21 cellular contexts compared by ENCODE assay signal in genomic region chr1:160733933-160734332, GRCh38. TPM values are rescaled to one million over a fixed set of nuclear protein-coding genes. Genes with fewer than 3 reads are reported as not detected.
DNase-seq lines count a peak whose midpoint lies in the region; ATAC-seq and TF ChIP-seq lines count a peak whose summit lies in the region.
"Had no signal": no experiment of that assay in that cellular context is flagged by ENCODE, and none has a peak within 500 bp of the region (broad histone marks: within the 10 kb centered on the region; RNA-seq: fewer than 3 reads in every experiment).

No MANE protein-coding gene starts in this region.

- no peak for TF ChIP-seq CTCF in activated B cell treated with CpG ODN at 0.5 μM for 24 hours (IDR thresholded peaks at IDR 0.05)

- H3K4me1 Mint-ChIP-seq in CD8-positive, alpha-beta memory T cell: peaks cover 47 to 52% (median 51%) of the 10 kb centered on the region in 3 donors
- H3K4me1 Mint-ChIP-seq in activated B cell treated with CpG ODN at 0.5 μM for 24 hours (peaks cover 50% of the 10 kb centered on the region), memory B cell (peaks cover 30% of the 10 kb centered on the region)
- H3K4me1 Mint-ChIP-seq: brain had no signal

- peaks cover 13 to 33% (median 26%) of the 10 kb centered on the region in 5 donors for H3K9me3 Mint-ChIP-seq in CD8-positive, alpha-beta memory T cell
- H3K9me3 Mint-ChIP-seq in activated B cell treated with CpG ODN at 0.5 μM for 24 hours (peaks cover 15% of the 10 kb centered on the region), memory B cell (peaks cover 7% of the 10 kb centered on the region)

- no peaks in the 10 kb centered on the region for H3K9me3 ChIP-seq in CD8-positive, alpha-beta memory T cell (ENCODE audit: low read length)
- H3K9me3 ChIP-seq: A549, right atrium auricular region had no signal

- peaks cover 21% of the 10 kb centered on the region for H3K4me1 ChIP-seq in CD8-positive, alpha-beta memory T cell (ENCODE audit: insufficient read depth, low read length)
- H3K4me1 ChIP-seq: right atrium auricular region had no signal

- no peak overlapping the region for H3K27ac ChIP-seq in CD8-positive, alpha-beta memory T cell (ENCODE audit: low read depth, low read length)
- H3K27ac ChIP-seq: A549, left lung, right atrium auricular region had no signal

- no peaks in the 10 kb centered on the region for H3K27me3 ChIP-seq in CD8-positive, alpha-beta memory T cell (ENCODE audit: insufficient read depth, low read length, poor library complexity, severe bottlenecking)
- H3K27me3 ChIP-seq: left lung, right atrium auricular region had no signal

- POLR2A ChIA-PET in CD8-positive, alpha-beta memory T cell (lab: Charles Lee): interaction anchor here (0.7 kb wide), 1 partner anchor 22 kb away, joined by 3 read pairs; no protein-coding TSS in a partner anchor
- POLR2A ChIA-PET in activated B cell treated with CpG ODN at 0.5 μM for 24 hours (lab: Charles Lee): interaction anchor here (1.0 to 1.6 kb wide), 6 partner anchors 10 to 66 kb away, joined by 3 to 8 read pairs (median 3); no protein-coding TSS in a partner anchor

- intact Hi-C loops in activated B cell treated with CpG ODN at 0.5 μM for 24 hours (cut with micrococcal nuclease): no loop called here

- CTCF ChIA-PET in CD8-positive, alpha-beta memory T cell (lab: Charles Lee): interaction anchor here (1.1 to 2.3 kb wide), 2 partner anchors 11 to 34 kb away, joined by 4 to 16 read pairs; no protein-coding TSS in a partner anchor
- CTCF ChIA-PET in activated B cell treated with CpG ODN at 0.5 μM for 24 hours (lab: Charles Lee): interaction anchor here (1.1 to 3.9 kb wide), 5 partner anchors 9 to 220 kb away, joined by 3 to 18 read pairs (median 6); partner anchors contain the start of gene ITLN2

- peak overlapping the region; percentile 48 to 91 (median 73) for H3K27ac Mint-ChIP-seq in CD8-positive, alpha-beta memory T cell
- H3K27ac Mint-ChIP-seq in activated B cell treated with CpG ODN at 0.5 μM for 24 hours (peak overlapping the region; percentile 88), memory B cell (peak overlapping the region; percentile 90)
- H3K27ac Mint-ChIP-seq: brain had no signal

- peaks cover 0 to 34% (median 13%) of the 10 kb centered on the region in 3 donors for H3K36me3 Mint-ChIP-seq in CD8-positive, alpha-beta memory T cell
- H3K36me3 Mint-ChIP-seq in activated B cell treated with CpG ODN at 0.5 μM for 24 hours (ENCODE audit: low read depth) (peaks cover 14% of the 10 kb centered on the region), memory B cell (peaks cover 9% of the 10 kb centered on the region)
- H3K36me3 Mint-ChIP-seq: brain had no signal

- ATAC-seq in activated CD4-positive, CD25-positive, alpha-beta regulatory T cell treated with anti-CD3 and anti-CD28 coated beads, Interleukin-2, amount 50 U/mL, for 24 hours: peak; percentile 53 to 58
- ATAC-seq in activated B cell treated with CpG ODN at 0.5 μM for 24 hours (ENCODE audit: low read depth) (peak; percentile 71), memory B cell (ENCODE audit: low read depth) (peak; percentile 77), HG03378 (IDR thresholded peaks at IDR 0.05; ENCODE audit: unreplicated experiment) (no peak), GM18502 (IDR thresholded peaks at IDR 0.05; ENCODE audit: poor library complexity, unreplicated experiment) (no peak)
- ATAC-seq: A549, HCT116, left lung had no signal

- H3K4me3 ChIP-seq in CD8-positive, alpha-beta memory T cell (ENCODE audit: low read length): peak overlapping the region; percentile 41
- H3K4me3 ChIP-seq: A549, left lung, right atrium auricular region had no signal

- DNase-seq in activated CD4-positive, CD25-positive, alpha-beta regulatory T cell treated with anti-CD3 and anti-CD28 coated beads, Interleukin-2, amount 50 U/mL, for 72 hours: no peak
- peak in 1 of 5 donors; percentile 19 for DNase-seq in CD8-positive, alpha-beta memory T cell
- no peak for DNase-seq in activated B cell treated with CpG ODN at 0.5 μM for 24 hours
- no peak for DNase-seq in memory B cell (ENCODE audit: low spot score in 2 of 2)
- no peak for DNase-seq in NCI-H2029 treated with DMSO at 0.1 percent for 48 hours (lab: John Stamatoyannopoulos, UW)
- DNase-seq: activated gamma-delta T cell; cortex of kidney; foreskin fibroblast; left lung; NCI-H1694 treated with DMSO at 0.1 percent for 48 hours; NK-92 treated with Interleukin-12 subunit alpha and Interleukin-12 subunit beta, amount 100 ng/mL, for 24 hours; occipital lobe; SHP77 treated with DMSO at 0.1 percent for 48 hours; T1000 had no signal

- H3K4me3 Mint-ChIP-seq in CD8-positive, alpha-beta memory T cell: peak overlapping the region; percentile 29 to 80 (median 76)
- H3K4me3 Mint-ChIP-seq in activated B cell treated with CpG ODN at 0.5 μM for 24 hours (peak overlapping the region; percentile 41), memory B cell (peak overlapping the region; percentile 49)
- H3K4me3 Mint-ChIP-seq: brain had no signal

- H3K27me3 Mint-ChIP-seq in CD8-positive, alpha-beta memory T cell: no peaks in the 10 kb centered on the region
- H3K27me3 Mint-ChIP-seq in activated B cell treated with CpG ODN at 0.5 μM for 24 hours: no peaks in the 10 kb centered on the region
- H3K27me3 Mint-ChIP-seq in memory B cell: no peaks in the 10 kb centered on the region

- no peaks in the 10 kb centered on the region for H3K36me3 ChIP-seq in CD8-positive, alpha-beta memory T cell (ENCODE audit: insufficient read depth, low read length)
- H3K36me3 ChIP-seq: left lung, right atrium auricular region had no signal

RNA-seq across cellular contexts. Expression of gene SLAMF7, which starts 5.1 kb away (rescaled TPM):
- 10 to 100 TPM; 79.5 to 97.4 TPM for total RNA-seq in CD8-positive, alpha-beta memory T cell
- 165 TPM for polyA plus RNA-seq in CD8-positive, alpha-beta memory T cell
- 99.2 and 119 TPM in 2 replicates for total RNA-seq in activated B cell treated with CpG ODN at 0.5 μM for 24 hours
- total RNA-seq: occipital lobe had no signal

RNA-seq across cellular contexts. Expression of gene CD48, which starts 22.3 kb away (rescaled TPM):
- total RNA-seq in CD8-positive, alpha-beta memory T cell: 100 to 1,000 TPM; 224 to 234 TPM
- 250 TPM for polyA plus RNA-seq in CD8-positive, alpha-beta memory T cell
- total RNA-seq in activated B cell treated with CpG ODN at 0.5 μM for 24 hours: 200 and 202 TPM in 2 replicates
- polyA plus RNA-seq: A549 had no signal

Comparison
In these comparisons a context has a peak if more than half of its experiments do, and no peak if none do; other contexts are left out.
1. ATAC-seq: peak in activated CD4-positive, CD25-positive, alpha-beta regulatory T cell treated with anti-CD3 and anti-CD28 coated beads, Interleukin-2, amount 50 U/mL, for 24 hours (2 of 2), activated B cell treated with CpG ODN at 0.5 μM for 24 hours (single experiment) and memory B cell (single experiment); none in HG03378 (single experiment) and GM18502 (single experiment).
2. Peak in every context shown above with its lines, with median percentiles within 50 percentile points of each other: H3K27ac Mint-ChIP-seq and H3K4me3 Mint-ChIP-seq.